ENCODE assay signal across 8 cellular contexts in genomic region chr19:11887618-11888531, GRCh38. TPM values are rescaled to one million over a fixed set of nuclear protein-coding genes. Genes with fewer than 3 reads are reported as not detected.
DNase-seq lines count a peak whose midpoint lies in the region; ATAC-seq and TF ChIP-seq lines count a peak whose summit lies in the region.

ZNF69 (plus strand) TSS chr19:11887782; CDS start chr19:11887924, 142 bp downstream.

- no peaks in the 10 kb centered on the region for H3K36me3 ChIP-seq in Caco-2 (ENCODE audit: control insufficient read depth, insufficient read depth, low read length)
- no peaks in the 10 kb centered on the region for H3K36me3 ChIP-seq in Peyer's patch

- H3K4me1 ChIP-seq in Caco-2 (no peaks in the 10 kb centered on the region; the same call in 1 of the 2 replicates), Peyer's patch (peaks cover 0 to 4% (median 2%) of the 10 kb centered on the region in 4 donors)

- no peaks in the 10 kb centered on the region for H3K27me3 ChIP-seq in Caco-2 (replicated peaks; ENCODE audit: control insufficient read depth, insufficient read depth, low read length)
- H3K27me3 ChIP-seq in Peyer's patch, result no peaks in the 10 kb centered on the region

- H3K4me3 ChIP-seq in Caco-2 (ENCODE audit: low read depth, low read length) (peak within 1 kb of the TSS; percentile 43), Peyer's patch (peak within 1 kb of the TSS; percentile 47 to 68 (median 59)), fibroblast of the aortic adventitia (ENCODE audit: low read depth, low read length) (peak within 1 kb of the TSS; percentile 75)

- intact Hi-C loops in Caco-2 (cut with micrococcal nuclease; ENCODE audit: unreplicated experiment), result loop anchor here (2.0 kb wide), 1 partner anchor 91 kb away; no protein-coding TSS in a partner anchor

- H3K9me3 Mint-ChIP-seq in Caco-2 (ENCODE audit: unreplicated experiment), result peaks cover 29% of the 10 kb centered on the region
- peaks cover 3% of the 10 kb centered on the region for H3K9me3 Mint-ChIP-seq in activated T-helper 17 cell treated with anti-CD3 and anti-CD28 coated beads, Interleukin-2, amount 50 U/mL, for 72 hours
- peaks cover 0 to 8% (median 0%) of the 10 kb centered on the region in 9 donors for H3K9me3 Mint-ChIP-seq in naive thymus-derived CD8-positive, alpha-beta T cell

- H3K9me3 ChIP-seq in Caco-2, result peaks cover 6% of the 10 kb centered on the region
- no peaks in the 10 kb centered on the region for H3K9me3 ChIP-seq in Peyer's patch

- CTCF ChIA-PET in Caco-2 (lab: Charles Lee), result interaction anchor here (2.0 kb wide), 1 partner anchor 90 kb away, joined by 6 read pairs; no protein-coding TSS in a partner anchor

- POLR2A ChIA-PET in Caco-2 (lab: Charles Lee), result interaction anchor here (0.6 kb wide), 1 partner anchor 91 kb away, joined by 3 read pairs; no protein-coding TSS in a partner anchor
- POLR2A ChIA-PET in naive thymus-derived CD8-positive, alpha-beta T cell (lab: Charles Lee), result interaction anchor here (0.5 to 2.2 kb wide), 6 partner anchors 37 to 724 kb away, joined by 3 to 10 read pairs (median 3); partner anchors contain the start of genes ZNF700 and ZNF763

- DNase-seq in Caco-2 (peak; percentile 85 to 89), Peyer's patch (peak; percentile 89 to 93 (median 92)), fibroblast of the aortic adventitia (ENCODE audit: low read depth) (peak; percentile 50)
- DNase-seq in naive thymus-derived CD8-positive, alpha-beta T cell, result peak; percentile 50 to 82 (median 64)
- DNase-seq in stimulated activated CD8-positive, alpha-beta memory T cell treated with anti-CD3 and anti-CD28 coated beads, Interleukin-7, amount 100 ng/mL, for 48 hours (ENCODE audit: extremely low read depth in 1 of 2, low read depth in 1 of 2), result peak; percentile 23 to 62

- ATAC-seq in HG02943 (IDR thresholded peaks at IDR 0.05; ENCODE audit: low read depth, unreplicated experiment), result peak; percentile 71
- ATAC-seq in activated T-helper 17 cell treated with anti-CD3 and anti-CD28 coated beads, Interleukin-2, amount 50 U/mL, for 72 hours (replicated peaks), result peak; percentile 89
- peak; percentile 91 for ATAC-seq in naive thymus-derived CD8-positive, alpha-beta T cell
- no peak for ATAC-seq in HG03439 (IDR thresholded peaks at IDR 0.05; ENCODE audit: unreplicated experiment)

- H3K36me3 Mint-ChIP-seq in Caco-2 (ENCODE audit: insufficient read depth, unreplicated experiment), result peaks cover 16% of the 10 kb centered on the region
- no peaks in the 10 kb centered on the region for H3K36me3 Mint-ChIP-seq in activated T-helper 17 cell treated with anti-CD3 and anti-CD28 coated beads, Interleukin-2, amount 50 U/mL, for 72 hours (ENCODE audit: low read depth)
- H3K36me3 Mint-ChIP-seq in naive thymus-derived CD8-positive, alpha-beta T cell, result peaks cover 0 to 7% (median 0%) of the 10 kb centered on the region in 3 donors

- H3K4me1 Mint-ChIP-seq in Caco-2 (ENCODE audit: low read depth, unreplicated experiment), result peaks cover 7% of the 10 kb centered on the region
- H3K4me1 Mint-ChIP-seq in activated T-helper 17 cell treated with anti-CD3 and anti-CD28 coated beads, Interleukin-2, amount 50 U/mL, for 72 hours, result peaks cover 13% of the 10 kb centered on the region
- peaks cover 23 to 42% (median 36%) of the 10 kb centered on the region in 4 donors for H3K4me1 Mint-ChIP-seq in naive thymus-derived CD8-positive, alpha-beta T cell

- H3K27ac ChIP-seq in Peyer's patch, result peak within 1 kb of the TSS; percentile 70 to 87 (median 78)

- H3K4me3 Mint-ChIP-seq in Caco-2 (ENCODE audit: unreplicated experiment), result peak within 1 kb of the TSS; percentile 90
- peak within 1 kb of the TSS; percentile 91 for H3K4me3 Mint-ChIP-seq in activated T-helper 17 cell treated with anti-CD3 and anti-CD28 coated beads, Interleukin-2, amount 50 U/mL, for 72 hours
- H3K4me3 Mint-ChIP-seq in naive thymus-derived CD8-positive, alpha-beta T cell, result peak within 1 kb of the TSS; percentile 91 to 98 (median 94)

- H3K27ac Mint-ChIP-seq in Caco-2 (ENCODE audit: unreplicated experiment), result peak within 1 kb of the TSS; percentile 98
- H3K27ac Mint-ChIP-seq in activated T-helper 17 cell treated with anti-CD3 and anti-CD28 coated beads, Interleukin-2, amount 50 U/mL, for 72 hours, result peak within 1 kb of the TSS; percentile 88
- H3K27ac Mint-ChIP-seq in naive thymus-derived CD8-positive, alpha-beta T cell, result peak within 1 kb of the TSS; percentile 87 to 96 (median 94)

- TF ChIP-seq POLR2A in Peyer's patch (IDR thresholded peaks at IDR 0.05), result peak in 1 of 2 donors; percentile 18

- no TSS peak for BruUV-seq in Caco-2 (replicated peaks; lab: Mats Ljungman, UMichigan)

- H3K27me3 Mint-ChIP-seq in Caco-2 (ENCODE audit: insufficient read depth, unreplicated experiment), result no peaks in the 10 kb centered on the region
- H3K27me3 Mint-ChIP-seq in activated T-helper 17 cell treated with anti-CD3 and anti-CD28 coated beads, Interleukin-2, amount 50 U/mL, for 72 hours, result no peaks in the 10 kb centered on the region
- H3K27me3 Mint-ChIP-seq in naive thymus-derived CD8-positive, alpha-beta T cell, result no peaks in the 10 kb centered on the region

- no peak for TF ChIP-seq CTCF in Caco-2 (IDR thresholded peaks at IDR 0.05; ENCODE audit: insufficient read depth in 1 of 2, low read depth in 1 of 2, low read length in 1 of 2, severe bottlenecking in 1 of 2, unreplicated experiment in 1 of 2)
- TF ChIP-seq CTCF in Peyer's patch (IDR thresholded peaks at IDR 0.05), result peak in 3 of 6 experiments; percentile 28 to 42 (median 33)
- peak; percentile 19 for TF ChIP-seq CTCF in fibroblast of the aortic adventitia (IDR thresholded peaks at IDR 0.05; ENCODE audit: insufficient read depth, low read length)

RNA-seq across cellular contexts. Expression of gene ZNF69, which starts in this region (rescaled TPM):
- total RNA-seq in Caco-2 (2022), result 6.4 and 7.5 TPM in 2 replicates
- 10 to 100 TPM in 3 of 4 donors, 1 to 10 TPM in 1; 8.9 to 19.8 (median 14.5) TPM for total RNA-seq in Peyer's patch
- 1 to 10 TPM; 1.5 to 1.9 TPM for total RNA-seq in activated T-helper 17 cell treated with anti-CD3 and anti-CD28 coated beads, Interleukin-2, amount 50 U/mL, for 72 hours
- 1.6 and 9.0 TPM in 2 replicates for total RNA-seq in fibroblast of the aortic adventitia (ENCODE audit: low replicate concordance)
- total RNA-seq in naive thymus-derived CD8-positive, alpha-beta T cell, result 10 to 100 TPM; 17.3 to 19.6 TPM
- 10 to 100 TPM in 1 of 3 donors, 1 to 10 TPM in 2; 4.6 to 10.5 (median 5.0) TPM for polyA plus RNA-seq in naive thymus-derived CD8-positive, alpha-beta T cell
